In the genomic region with DNA sequence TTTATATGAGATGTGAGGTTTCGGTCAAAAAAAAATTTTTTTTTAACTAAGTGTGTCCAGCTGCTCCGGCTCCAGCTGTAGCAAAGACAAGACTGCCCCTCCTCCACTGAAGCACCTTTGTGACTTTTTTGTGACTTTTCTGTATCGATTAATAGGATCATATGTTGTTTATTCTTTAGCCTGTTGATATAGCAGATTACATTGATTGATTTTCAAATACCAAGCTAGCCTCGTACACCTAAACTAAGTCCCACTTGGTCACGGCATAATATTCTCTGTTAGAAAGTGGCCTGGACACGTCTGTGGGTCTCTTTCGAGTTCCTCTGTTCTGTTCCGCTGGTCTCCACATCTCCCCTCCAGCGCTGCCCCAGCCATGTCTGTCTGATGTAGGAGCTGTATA, we compare ENCODE assay signal across 18 cellular contexts.
"Had no signal": no experiment of that assay in that cellular context is flagged by ENCODE, and none has a peak within 500 bp of the region (broad histone marks: within the 10 kb centered on the region; RNA-seq: fewer than 3 reads in every experiment).

No MANE protein-coding gene starts in this region.

- H3K36me3 ChIP-seq: lower lobe of right lung, prostate gland, right atrium auricular region, sigmoid colon, stomach, thyroid gland had no signal

- H3K27ac ChIP-seq: lower lobe of right lung, parathyroid adenoma, prostate gland, right atrium auricular region, sigmoid colon, stomach, thyroid gland had no signal

- H3K79me2 ChIP-seq: parathyroid adenoma had no signal

- DNase-seq: cerebellar nuclear complex; cortex of kidney; effector memory CD8-positive, alpha-beta T cell; erythroblast; left ventricle myocardium superior; lower lobe of right lung; naive B cell; stimulated activated CD4-positive, alpha-beta T cell treated with anti-CD3 and anti-CD28 coated beads, Interleukin-2, amount 100 ng/mL, for 24 hours; stimulated activated CD4-positive, alpha-beta T cell treated with anti-CD3 and anti-CD28 coated beads, Interleukin-4, amount 100 ng/mL, for 24 hours; stimulated activated naive CD4-positive, alpha-beta T cell treated with Interleukin-2 at 50 U/mL for 16 hours; stomach; thyroid gland; trophoblast cell had no signal

- H3K9ac ChIP-seq: parathyroid adenoma had no signal

- H3K36me3 Mint-ChIP-seq: naive B cell; stimulated activated effector memory CD8-positive, alpha-beta T cell treated with anti-CD3 and anti-CD28 coated beads, Interleukin-12 subunit alpha, Interleukin-12 subunit beta, amount 100 ng/mL, for 72 hours had no signal

- H2AFZ ChIP-seq: parathyroid adenoma had no signal

- H3K27ac Mint-ChIP-seq: effector memory CD8-positive, alpha-beta T cell; naive B cell; stimulated activated effector memory CD8-positive, alpha-beta T cell treated with anti-CD3 and anti-CD28 coated beads, Interleukin-12 subunit alpha, Interleukin-12 subunit beta, amount 100 ng/mL, for 72 hours had no signal

- H3K27me3 ChIP-seq: right atrium auricular region, thyroid gland had no signal

- H3K4me3 ChIP-seq: lower lobe of right lung, prostate gland, right atrium auricular region, sigmoid colon, stomach, thyroid gland had no signal

- H3K9me3 Mint-ChIP-seq: effector memory CD8-positive, alpha-beta T cell; naive B cell; stimulated activated effector memory CD8-positive, alpha-beta T cell treated with anti-CD3 and anti-CD28 coated beads, Interleukin-12 subunit alpha, Interleukin-12 subunit beta, amount 100 ng/mL, for 72 hours had no signal

- H3K4me3 Mint-ChIP-seq: effector memory CD8-positive, alpha-beta T cell; naive B cell; stimulated activated effector memory CD8-positive, alpha-beta T cell treated with anti-CD3 and anti-CD28 coated beads, Interleukin-12 subunit alpha, Interleukin-12 subunit beta, amount 100 ng/mL, for 72 hours had no signal

- H3K9me3 ChIP-seq: lower lobe of right lung, prostate gland, right atrium auricular region, sigmoid colon, stomach, thyroid gland had no signal

- ATAC-seq: effector memory CD8-positive, alpha-beta T cell; left ventricle myocardium superior; lower lobe of right lung had no signal

- H3K4me1 ChIP-seq: lower lobe of right lung, parathyroid adenoma, prostate gland, right atrium auricular region, sigmoid colon, stomach had no signal
